In genomic region chr22:22899342-22900080, GRCh38 we compare ENCODE assay signal across 7 cellular contexts. TPM values are rescaled to one million over a fixed set of nuclear protein-coding genes. Genes with fewer than 3 reads are reported as not detected.
"Had no signal": no experiment of that assay in that cellular context is flagged by ENCODE, and none has a peak within 500 bp of the region (broad histone marks: within the 10 kb centered on the region; RNA-seq: fewer than 3 reads in every experiment).

No MANE protein-coding gene starts in this region.

RNA-seq across cellular contexts. Expression of gene IGLL5, which starts 11.9 kb away (rescaled TPM):
- total RNA-seq: activated CD4-positive, alpha-beta memory T cell treated with anti-CD3 and anti-CD28 coated beads for 36 hours; activated CD4-positive, alpha-beta T cell treated with anti-CD3 and anti-CD28 coated beads, Interleukin-2, amount 10 ng/mL, durations not matched to agents 7 days and 5 days; activated naive CD4-positive, alpha-beta T cell treated with anti-CD3 and anti-CD28 coated beads, Interleukin-2, amount 50 U/mL, for 72 hours; astrocyte; cardiac muscle cell; K562; PC-9 had no signal
- polyA plus RNA-seq: cardiac muscle cell, K562 had no signal
